ENCODE assay signal across 1 cellular context in genomic region chr15:78038585-78039247, GRCh38.
TF ChIP-seq lines count a peak whose summit lies in the region.

No MANE protein-coding gene starts in this region.

TF ChIP-seq in GM23338, 12 proteins besides CTCF, POLR2A, EP300 and RAD21 (continued from another document):
- no peak for TF ChIP-seq NANOG (IDR thresholded peaks at IDR 0.05; ENCODE audit: borderline replicate concordance)
- no peak for TF ChIP-seq REST (IDR thresholded peaks at IDR 0.05; ENCODE audit: unreplicated experiment)
- no peak for TF ChIP-seq ZNF331 (CRISPR knock-in tag; IDR thresholded peaks at IDR 0.05; ENCODE audit: low read depth)
- no peak for TF ChIP-seq STAT1 (IDR thresholded peaks at IDR 0.05; ENCODE audit: unreplicated experiment)
- TF ChIP-seq CREB1 (CRISPR knock-in tag; IDR thresholded peaks at IDR 0.05; ENCODE audit: low read depth) = no peak
- TF ChIP-seq ZNF114 (CRISPR knock-in tag; IDR thresholded peaks at IDR 0.05) = no peak
- no peak for TF ChIP-seq JUNB (IDR thresholded peaks at IDR 0.05; ENCODE audit: unreplicated experiment)
- TF ChIP-seq ETS1 (IDR thresholded peaks at IDR 0.05) = no peak
- no peak for TF ChIP-seq POLR2AphosphoS5 (IDR thresholded peaks at IDR 0.05; ENCODE audit: low read depth)
- TF ChIP-seq EZH2 (IDR thresholded peaks at IDR 0.05; ENCODE audit: low read depth, unreplicated experiment) = no peak
